Comparison of ENCODE assay signal across 2 cellular contexts in the genomic region with DNA sequence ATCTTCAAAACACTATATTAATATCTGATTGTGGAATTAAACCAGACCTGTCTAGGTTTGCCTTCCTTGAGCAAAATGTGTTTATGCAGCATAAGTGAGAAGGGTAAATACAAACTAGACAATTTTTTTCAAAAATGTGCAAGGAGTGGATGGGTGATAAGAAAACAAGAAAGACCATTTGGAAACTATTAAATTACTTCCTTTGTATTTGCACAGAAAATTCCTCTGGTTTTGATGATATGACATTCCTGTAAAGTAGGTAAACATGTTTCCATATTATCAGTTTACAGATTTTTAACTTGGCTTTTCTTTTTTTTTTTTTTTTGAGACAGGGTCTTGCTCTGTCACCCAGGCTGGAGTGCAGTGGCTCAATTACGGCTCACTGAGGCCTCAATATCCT.
TF ChIP-seq lines count a peak whose summit lies in the region.

No MANE protein-coding gene starts in this region.

TF ChIP-seq in K562, 482 proteins besides CTCF, POLR2A, EP300 and RAD21:
- TF ChIP-seq C11orf30 (IDR thresholded peaks at IDR 0.05; ENCODE audit: low read depth) (peak; percentile 53; the same call in 1 of the 2 replicates), ESRRB (CRISPR knock-in tag; IDR thresholded peaks at IDR 0.05; ENCODE audit: borderline replicate concordance) (no peak), ZNF316 (IDR thresholded peaks at IDR 0.05) (peak; percentile 75), MAFG (tag; conservative IDR thresholded peaks at IDR 0.05) (0 out of 2 replicates have a peak, but pooled peaks have one; percentile 10), NR2C1 (IDR thresholded peaks at IDR 0.05) (no peak), NR2C1 (tag; IDR thresholded peaks at IDR 0.05) (no peak)

TF ChIP-seq in liver, 16 proteins besides CTCF, POLR2A, EP300 and RAD21:
- TF ChIP-seq, protein P1, sequence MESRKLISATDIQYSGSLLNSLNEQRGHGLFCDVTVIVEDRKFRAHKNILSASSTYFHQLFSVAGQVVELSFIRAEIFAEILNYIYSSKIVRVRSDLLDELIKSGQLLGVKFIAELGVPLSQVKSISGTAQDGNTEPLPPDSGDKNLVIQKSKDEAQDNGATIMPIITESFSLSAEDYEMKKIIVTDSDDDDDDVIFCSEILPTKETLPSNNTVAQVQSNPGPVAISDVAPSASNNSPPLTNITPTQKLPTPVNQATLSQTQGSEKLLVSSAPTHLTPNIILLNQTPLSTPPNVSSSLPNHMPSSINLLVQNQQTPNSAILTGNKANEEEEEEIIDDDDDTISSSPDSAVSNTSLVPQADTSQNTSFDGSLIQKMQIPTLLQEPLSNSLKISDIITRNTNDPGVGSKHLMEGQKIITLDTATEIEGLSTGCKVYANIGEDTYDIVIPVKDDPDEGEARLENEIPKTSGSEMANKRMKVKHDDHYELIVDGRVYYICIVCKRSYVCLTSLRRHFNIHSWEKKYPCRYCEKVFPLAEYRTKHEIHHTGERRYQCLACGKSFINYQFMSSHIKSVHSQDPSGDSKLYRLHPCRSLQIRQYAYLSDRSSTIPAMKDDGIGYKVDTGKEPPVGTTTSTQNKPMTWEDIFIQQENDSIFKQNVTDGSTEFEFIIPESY (IDR thresholded peaks at IDR 0.05), result no peak
- peak in 1 of 2 donors; percentile 2 for TF ChIP-seq RXRA (IDR thresholded peaks at IDR 0.05)
